In the genomic region with DNA sequence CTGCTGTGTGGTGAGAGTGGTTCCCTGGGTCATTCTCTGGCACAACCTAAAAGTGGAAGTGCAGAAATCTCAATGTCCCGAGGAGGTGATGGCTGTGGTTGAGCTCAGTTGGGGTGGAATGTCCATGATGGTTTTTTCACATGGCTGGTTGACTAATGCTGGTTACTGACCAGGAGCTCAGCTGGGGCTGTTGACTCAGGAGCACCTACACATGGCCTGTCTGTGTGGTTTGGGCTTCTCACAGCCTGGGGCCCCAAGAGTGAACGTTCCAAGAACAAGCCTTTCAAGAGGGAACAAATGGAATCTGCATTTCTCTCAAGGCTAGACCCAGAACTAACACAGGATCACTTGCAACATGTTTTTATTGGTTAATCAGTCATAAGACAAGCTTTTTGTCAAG, we compare ENCODE assay signal across 16 cellular contexts. TPM values are rescaled to one million over a fixed set of nuclear protein-coding genes. Genes with fewer than 3 reads are reported as not detected.
DNase-seq lines count a peak whose midpoint lies in the region; ATAC-seq and TF ChIP-seq lines count a peak whose summit lies in the region.
"Had no signal": no experiment of that assay in that cellular context is flagged by ENCODE, and none has a peak within 500 bp of the region (broad histone marks: within the 10 kb centered on the region; RNA-seq: fewer than 3 reads in every experiment).

No MANE protein-coding gene starts in this region.

- TF ChIP-seq CTCF in fibroblast of the aortic adventitia (IDR thresholded peaks at IDR 0.05; ENCODE audit: insufficient read depth, low read length) = no peak

- H3K36me3 ChIP-seq in SJCRH30 = no peaks in the 10 kb centered on the region
- H3K36me3 ChIP-seq: BLaER1, esophagus muscularis mucosa, thyroid gland had no signal

- DNase-seq in ELR (ENCODE audit: low read depth) (peak; percentile 83), SJCRH30 (no peak), fibroblast of the aortic adventitia (ENCODE audit: low read depth) (peak; percentile 54), skeletal muscle cell (ENCODE audit: low read depth) (peak; percentile 70), LoVo (ENCODE audit: low spot score) (no peak), middle frontal gyrus (ENCODE audit: extremely low spot score, low spot score) (no peak)
- DNase-seq in activated CD4-positive, alpha-beta T cell treated with anti-CD3 and anti-CD28 coated beads for 48 hours = no peak
- DNase-seq: activated CD8-positive, alpha-beta memory T cell treated with anti-CD3 and anti-CD28 coated beads, Interleukin-2, amount 10 ng/mL, durations not matched to agents 7 days and 5 days; activated naive CD4-positive, alpha-beta T cell treated with anti-CD3 and anti-CD28 coated beads, Interleukin-2, amount 50 U/mL, for 16 hours; NCI-H1105 treated with DMSO at 0.1 percent for 48 hours; occipital lobe; thyroid gland had no signal

- no peak overlapping the region for H3K4me3 ChIP-seq in SJCRH30
- no peak overlapping the region for H3K4me3 ChIP-seq in fibroblast of the aortic adventitia (ENCODE audit: low read depth, low read length)
- no peak overlapping the region for H3K4me3 ChIP-seq in skeletal muscle cell (ENCODE audit: low read depth, low read length)
- H3K4me3 ChIP-seq: BLaER1, esophagus muscularis mucosa, thyroid gland had no signal

- no peak for ATAC-seq in HG03039 (IDR thresholded peaks at IDR 0.05; ENCODE audit: unreplicated experiment)
- ATAC-seq: activated CD8-positive, alpha-beta memory T cell treated with anti-CD3 and anti-CD28 coated beads, Interleukin-2, amount 10 ng/mL, durations not matched to agents 7 days and 5 days had no signal

- peaks cover 31% of the 10 kb centered on the region for H3K4me1 ChIP-seq in SJCRH30
- H3K4me1 ChIP-seq: BLaER1, esophagus muscularis mucosa, thyroid gland had no signal

- H3K27ac ChIP-seq in SJCRH30 = 0 out of 2 replicates have a peak overlapping the region, but pooled peaks have one; percentile 4
- H3K27ac ChIP-seq: BLaER1, esophagus muscularis mucosa, thyroid gland had no signal

- H3K9me3 ChIP-seq in SJCRH30 (replicated peaks) = no peaks in the 10 kb centered on the region
- H3K9me3 ChIP-seq: esophagus muscularis mucosa, thyroid gland had no signal

- H3K27me3 ChIP-seq in SJCRH30 = no peaks in the 10 kb centered on the region
- H3K27me3 ChIP-seq: thyroid gland had no signal

RNA-seq across cellular contexts. Expression of a gene that starts 6.5 kb away (rescaled TPM):
- total RNA-seq in SJCRH30 (2014; rRNA removed; shearing (Covaris generic)) = 57.9 and 59.7 TPM in 2 replicates
- 0.09 and 0.16 TPM in 2 replicates for total RNA-seq in fibroblast of the aortic adventitia (ENCODE audit: low replicate concordance)
- total RNA-seq: activated CD8-positive, alpha-beta memory T cell treated with anti-CD3 and anti-CD28 coated beads, Interleukin-2, amount 10 ng/mL, durations not matched to agents 7 days and 5 days; lung microvascular endothelial cell had no signal

Comparison
In these comparisons a context has a peak if more than half of its experiments do, and no peak if none do; other contexts are left out.
1. DNase-seq: peak in ELR (single experiment), fibroblast of the aortic adventitia (single experiment) and skeletal muscle cell (single experiment); none in SJCRH30 (0 of 2), activated CD4-positive, alpha-beta T cell treated with anti-CD3 and anti-CD28 coated beads for 48 hours (single experiment), LoVo (single experiment) and middle frontal gyrus (single experiment).
2. RNA of a gene that starts 6.5 kb away (total RNA-seq): 57.9 to 59.7 TPM in SJCRH30; 0.09 to 0.16 TPM in fibroblast of the aortic adventitia; every median in the first group is over 10 times any median in the second.